In the genomic region with DNA sequence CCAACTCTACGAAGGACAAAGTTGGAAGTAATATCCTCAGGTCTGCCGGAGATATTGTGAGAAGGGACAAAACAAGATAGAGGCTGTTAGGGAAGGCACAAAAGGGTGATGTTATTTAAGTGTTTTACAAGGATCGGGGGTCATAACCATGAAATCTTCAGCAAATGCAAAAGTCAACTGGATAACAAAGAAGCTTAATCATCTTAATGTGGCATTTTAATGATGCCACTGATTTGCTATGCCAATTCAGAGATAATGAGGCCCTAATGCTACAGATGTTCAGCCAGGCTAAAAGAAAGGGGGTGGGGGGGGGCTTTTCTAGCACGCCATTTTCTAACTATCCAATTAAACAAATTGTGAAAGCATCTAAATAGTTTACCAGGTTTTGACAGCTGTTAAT, we compare ENCODE assay signal across 1 cellular context.
TF ChIP-seq lines count a peak whose summit lies in the region.

No MANE protein-coding gene starts in this region.

TF ChIP-seq in H1, 55 proteins besides CTCF, POLR2A, EP300 and RAD21:
- TF ChIP-seq, protein P1, sequence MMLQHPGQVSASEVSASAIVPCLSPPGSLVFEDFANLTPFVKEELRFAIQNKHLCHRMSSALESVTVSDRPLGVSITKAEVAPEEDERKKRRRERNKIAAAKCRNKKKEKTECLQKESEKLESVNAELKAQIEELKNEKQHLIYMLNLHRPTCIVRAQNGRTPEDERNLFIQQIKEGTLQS (IDR thresholded peaks at IDR 0.05; ENCODE audit: insufficient read depth, low read depth, low read length), result no peak
- no peak for TF ChIP-seq JUN (IDR thresholded peaks at IDR 0.05; ENCODE audit: low read depth, low read length)
- no peak for TF ChIP-seq EGR1 (IDR thresholded peaks at IDR 0.05; ENCODE audit: borderline replicate concordance, low read depth, low read length)
- no peak for TF ChIP-seq BCL11A (IDR thresholded peaks at IDR 0.05; ENCODE audit: low read depth in 2 of 2, low read length in 2 of 2)
- no peak for TF ChIP-seq E2F6 (IDR thresholded peaks at IDR 0.05)
- TF ChIP-seq, protein P2, sequence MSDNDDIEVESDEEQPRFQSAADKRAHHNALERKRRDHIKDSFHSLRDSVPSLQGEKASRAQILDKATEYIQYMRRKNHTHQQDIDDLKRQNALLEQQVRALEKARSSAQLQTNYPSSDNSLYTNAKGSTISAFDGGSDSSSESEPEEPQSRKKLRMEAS (IDR thresholded peaks at IDR 0.05), result no peak
- TF ChIP-seq, protein P3, sequence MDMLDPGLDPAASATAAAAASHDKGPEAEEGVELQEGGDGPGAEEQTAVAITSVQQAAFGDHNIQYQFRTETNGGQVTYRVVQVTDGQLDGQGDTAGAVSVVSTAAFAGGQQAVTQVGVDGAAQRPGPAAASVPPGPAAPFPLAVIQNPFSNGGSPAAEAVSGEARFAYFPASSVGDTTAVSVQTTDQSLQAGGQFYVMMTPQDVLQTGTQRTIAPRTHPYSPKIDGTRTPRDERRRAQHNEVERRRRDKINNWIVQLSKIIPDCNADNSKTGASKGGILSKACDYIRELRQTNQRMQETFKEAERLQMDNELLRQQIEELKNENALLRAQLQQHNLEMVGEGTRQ (IDR thresholded peaks at IDR 0.05; ENCODE audit: low read length), result no peak
- TF ChIP-seq BRCA1 (IDR thresholded peaks at IDR 0.05; ENCODE audit: low read depth, low read length), result no peak
- TF ChIP-seq GTF2F1 (IDR thresholded peaks at IDR 0.05; ENCODE audit: borderline replicate concordance, low read depth, low read length), result no peak
- TF ChIP-seq CHD2 (IDR thresholded peaks at IDR 0.05; ENCODE audit: low read length), result no peak
- no peak for TF ChIP-seq RFX5 (IDR thresholded peaks at IDR 0.05; ENCODE audit: borderline replicate concordance, low read depth, low read length)
- TF ChIP-seq, protein P4, sequence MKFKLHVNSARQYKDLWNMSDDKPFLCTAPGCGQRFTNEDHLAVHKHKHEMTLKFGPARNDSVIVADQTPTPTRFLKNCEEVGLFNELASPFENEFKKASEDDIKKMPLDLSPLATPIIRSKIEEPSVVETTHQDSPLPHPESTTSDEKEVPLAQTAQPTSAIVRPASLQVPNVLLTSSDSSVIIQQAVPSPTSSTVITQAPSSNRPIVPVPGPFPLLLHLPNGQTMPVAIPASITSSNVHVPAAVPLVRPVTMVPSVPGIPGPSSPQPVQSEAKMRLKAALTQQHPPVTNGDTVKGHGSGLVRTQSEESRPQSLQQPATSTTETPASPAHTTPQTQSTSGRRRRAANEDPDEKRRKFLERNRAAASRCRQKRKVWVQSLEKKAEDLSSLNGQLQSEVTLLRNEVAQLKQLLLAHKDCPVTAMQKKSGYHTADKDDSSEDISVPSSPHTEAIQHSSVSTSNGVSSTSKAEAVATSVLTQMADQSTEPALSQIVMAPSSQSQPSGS (IDR thresholded peaks at IDR 0.05; ENCODE audit: low read length), result no peak
- TF ChIP-seq YY1 (IDR thresholded peaks at IDR 0.05; ENCODE audit: low read depth, low read length), result no peak
- no peak for TF ChIP-seq BACH1 (IDR thresholded peaks at IDR 0.05; ENCODE audit: low read length)
TF ChIP-seq in H1: peak in this region for 0.
